Comparison of ENCODE assay signal across 25 cellular contexts in the genomic region with DNA sequence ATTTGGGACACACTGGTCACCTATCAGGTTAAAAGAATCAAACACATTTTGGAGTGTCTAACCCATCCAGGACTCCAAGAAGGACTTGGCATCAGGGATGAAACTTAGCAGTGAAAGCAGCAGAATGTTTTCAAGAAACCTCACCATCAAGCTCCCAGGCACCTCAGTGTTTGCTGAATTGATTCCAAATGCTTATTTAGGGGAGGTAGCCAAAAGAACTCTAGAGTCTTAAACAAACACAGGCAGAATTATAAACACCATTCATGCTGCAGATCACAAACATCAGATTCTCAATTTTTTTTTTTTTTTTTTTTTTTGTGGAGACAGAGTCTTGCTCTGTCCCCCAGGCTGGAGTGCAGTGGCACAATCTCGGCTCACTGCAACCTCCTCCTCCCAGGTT.
"Had no signal": no experiment of that assay in that cellular context is flagged by ENCODE, and none has a peak within 500 bp of the region (broad histone marks: within the 10 kb centered on the region; RNA-seq: fewer than 3 reads in every experiment).

No MANE protein-coding gene starts in this region.

- FAIRE-seq: frontal cortex had no signal

- DNase-seq: activated CD4-positive, alpha-beta memory T cell treated with anti-CD3 and anti-CD28 coated beads, Interleukin-2, amount 10 ng/mL, durations not matched to agents 7 days and 5 days; activated CD4-positive, alpha-beta T cell treated with anti-CD3 and anti-CD28 coated beads for 1 hour; activated CD4-positive, alpha-beta T cell treated with anti-CD3 and anti-CD28 coated beads, Interleukin-2, amount 10 ng/mL, durations not matched to agents 7 days and 5 days; activated CD8-positive, alpha-beta memory T cell treated with anti-CD3 and anti-CD28 coated beads, Interleukin-2, amount 50 U/mL, for 48 hours; activated gamma-delta T cell treated with Interleukin-2 at 50 U/mL for 16 hours; activated T-cell treated with anti-CD3 and anti-CD28 coated beads, Interleukin-2, amount 50 U/mL, for 24 hours; central memory CD4-positive, alpha-beta T cell; dermis blood vessel endothelial cell; effector CD4-positive, alpha-beta T cell; glutamatergic neuron; islet precursor cell; left cardiac atrium; mesenchymal stem cell; naive thymus-derived CD8-positive, alpha-beta T cell; posterior cingulate gyrus; right cardiac atrium; stimulated activated CD4-positive, alpha-beta T cell treated with anti-CD3 and anti-CD28 coated beads, Interleukin-2, amount 100 ng/mL, for 48 hours; stimulated activated naive CD4-positive, alpha-beta T cell treated with Interleukin-2 at 50 U/mL for 16 hours; T-helper 2 cell; testis; trophoblast cell; uterus had no signal

- ATAC-seq: activated naive CD4-positive, alpha-beta T cell treated with anti-CD3 and anti-CD28 coated beads, Interleukin-2, amount 50 U/mL, for 72 hours; left cardiac atrium; naive thymus-derived CD8-positive, alpha-beta T cell; right cardiac atrium; WTC11 had no signal
